In the genomic region with DNA sequence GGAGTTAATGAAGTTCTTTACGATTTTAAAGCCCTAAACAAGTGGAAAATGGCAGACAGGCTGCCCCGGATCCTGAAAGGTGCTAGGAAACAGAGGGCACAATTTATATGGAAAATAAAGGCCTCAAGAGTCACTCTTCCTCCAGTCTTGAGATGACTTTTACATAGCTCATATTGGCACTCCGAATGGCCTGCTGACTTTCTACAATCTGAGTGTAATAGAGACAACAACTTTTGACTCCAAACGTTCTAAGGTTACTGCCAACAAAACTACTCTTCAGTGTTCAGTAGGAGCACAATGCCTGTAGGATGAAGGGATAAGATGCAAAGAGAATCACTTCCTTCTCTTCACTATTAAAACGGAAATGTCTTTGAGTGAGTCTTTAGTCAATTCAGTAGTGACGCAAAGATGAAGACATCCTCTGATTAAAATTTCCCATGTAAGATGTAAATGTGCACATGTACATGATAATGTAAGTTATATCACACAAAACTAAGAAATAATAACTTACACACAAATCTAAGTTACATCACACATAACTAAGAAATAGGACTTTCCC, we compare ENCODE assay signal across 16 cellular contexts. TPM values are rescaled to one million over a fixed set of nuclear protein-coding genes. Genes with fewer than 3 reads are reported as not detected.
"Had no signal": no experiment of that assay in that cellular context is flagged by ENCODE, and none has a peak within 500 bp of the region (broad histone marks: within the 10 kb centered on the region; RNA-seq: fewer than 3 reads in every experiment).

No MANE protein-coding gene starts in this region.

- H3K27ac ChIP-seq: lower lobe of right lung, prostate gland, sigmoid colon, suprapubic skin, VCaP had no signal

- DNase-seq: activated naive CD4-positive, alpha-beta T cell treated with Interleukin-2 at 50 U/mL for 16 hours; activated naive CD8-positive, alpha-beta T cell treated with anti-CD3 and anti-CD28 coated beads, Interleukin-2, amount 50 U/mL, for 24 hours; central memory CD4-positive, alpha-beta T cell; cortex of kidney; effector memory CD4-positive, alpha-beta T cell; hypothalamus; lower lobe of right lung; naive thymus-derived CD4-positive, alpha-beta T cell; sigmoid colon; stimulated activated CD4-positive, alpha-beta T cell treated with anti-CD3 and anti-CD28 coated beads, Interleukin-4, amount 100 ng/mL, for 1 hour; stimulated activated CD8-positive, alpha-beta memory T cell treated with anti-CD3 and anti-CD28 coated beads, Interleukin-4, amount 100 ng/mL, for 48 hours; stimulated activated naive CD8-positive, alpha-beta T cell treated with anti-CD3 and anti-CD28 coated beads, Interleukin-15, Interleukin-2, amounts not matched to agents 100 U/mL and 50 U/mL, for 24 hours had no signal

- H3K4me3 ChIP-seq: lower lobe of right lung, prostate gland, sigmoid colon, suprapubic skin had no signal

- ATAC-seq: activated naive CD8-positive, alpha-beta T cell treated with anti-CD3 and anti-CD28 coated beads, Interleukin-2, amount 50 U/mL, for 24 hours; lower lobe of right lung; naive thymus-derived CD4-positive, alpha-beta T cell; stimulated activated naive CD8-positive, alpha-beta T cell treated with anti-CD3 and anti-CD28 coated beads, Interleukin-15, Interleukin-2, amounts not matched to agents 100 U/mL and 50 U/mL, for 24 hours had no signal

- H3K4me1 ChIP-seq: lower lobe of right lung, prostate gland, sigmoid colon, suprapubic skin had no signal

- H3K36me3 ChIP-seq: lower lobe of right lung, prostate gland, sigmoid colon, suprapubic skin had no signal

- H3K9me3 ChIP-seq: lower lobe of right lung, prostate gland, sigmoid colon, suprapubic skin had no signal

- H3K27me3 ChIP-seq: sigmoid colon, suprapubic skin had no signal

RNA-seq across cellular contexts. Expression of a gene that starts 40.5 kb away (rescaled TPM):
- total RNA-seq: activated T-helper 1 cell treated with anti-CD3 and anti-CD28 coated beads, Interleukin-12 subunit alpha, Interleukin-12 subunit beta, Interleukin-2, Interleukin-4 antibody, amounts not matched to agents 30 ng/mL and 10 ng/mL and 1 ng/mL, durations not matched to agents 14 hours and 24 hours and 36 hours; naive thymus-derived CD4-positive, alpha-beta T cell had no signal
- polyA plus RNA-seq: naive thymus-derived CD4-positive, alpha-beta T cell had no signal
